In the genomic region with DNA sequence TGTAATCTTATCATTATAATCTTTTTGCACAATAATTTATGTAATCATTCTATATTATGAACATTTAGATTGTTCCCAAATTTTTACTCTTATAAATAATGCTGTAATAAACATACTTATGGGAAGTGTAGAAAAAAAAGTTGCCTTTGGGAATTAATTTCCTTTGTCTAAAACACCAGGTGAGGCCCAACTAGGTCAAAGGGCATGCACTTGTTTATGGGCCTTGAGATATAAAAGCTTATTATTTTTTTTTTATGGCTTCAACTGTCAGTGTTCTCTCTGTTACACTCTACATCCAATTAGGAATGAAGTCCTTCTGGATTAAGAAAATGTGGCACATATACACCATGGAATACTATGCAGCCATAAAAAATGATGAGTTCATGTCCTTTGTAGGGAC, we compare ENCODE assay signal across 8 cellular contexts. TPM values are rescaled to one million over a fixed set of nuclear protein-coding genes. Genes with fewer than 3 reads are reported as not detected.
"Had no signal": no experiment of that assay in that cellular context is flagged by ENCODE, and none has a peak within 500 bp of the region (broad histone marks: within the 10 kb centered on the region; RNA-seq: fewer than 3 reads in every experiment).

No MANE protein-coding gene starts in this region.

- H3K4me3 ChIP-seq: GM23338 had no signal

- ATAC-seq: GM23338 had no signal

- FAIRE-seq: H1, H54, HepG2 had no signal

- H3K27ac ChIP-seq: HL-60 had no signal

- DNase-seq: H9, HCEC 1CT had no signal

RNA-seq across cellular contexts. Expression of gene PRLR, which starts 6.5 kb away (rescaled TPM):
- polyA plus RNA-seq: IgD-negative memory B cell had no signal
